In genomic region chr6:121334299-121335104, GRCh38 we compare ENCODE assay signal across 8 cellular contexts. TPM values are rescaled to one million over a fixed set of nuclear protein-coding genes. Genes with fewer than 3 reads are reported as not detected.
DNase-seq lines count a peak whose midpoint lies in the region; TF ChIP-seq lines count a peak whose summit lies in the region.

Gene TBC1D32 (minus strand): TSS chr6:121334480. CDS start chr6:121334430, 50 bp downstream.

- H3K9me3 ChIP-seq in effector memory CD4-positive, alpha-beta T cell (ENCODE audit: control insufficient read depth, low read length): no peaks in the 10 kb centered on the region

- peak within 1 kb of the TSS; percentile 98 for H3K4me3 ChIP-seq in effector memory CD4-positive, alpha-beta T cell (ENCODE audit: insufficient read depth, low read depth, low read length, poor library complexity, severe bottlenecking)

- peak; percentile 85 for DNase-seq in COLO668 (lab: John Stamatoyannopoulos, UW; ENCODE audit: unreplicated experiment)
- peak; percentile 85 for DNase-seq in GM20000 (ENCODE audit: low spot score)
- peak; percentile 73 for DNase-seq in HS-5 (ENCODE audit: low read depth)
- DNase-seq in NK-92 (lab: John Stamatoyannopoulos, UW; ENCODE audit: unreplicated experiment): peak; percentile 53
- DNase-seq in activated CD8-positive, alpha-beta memory T cell treated with anti-CD3 and anti-CD28 coated beads for 24 hours: peak; percentile 94
- DNase-seq in effector memory CD4-positive, alpha-beta T cell: peak; percentile 65 to 79 (median 74)
- DNase-seq in lung microvascular endothelial cell (ENCODE audit: low read depth in 2 of 2): peak; percentile 94 to 95
- DNase-seq in stimulated activated CD4-positive, alpha-beta T cell treated with anti-CD3 and anti-CD28 coated beads, TNF-alpha, amount 100 ng/mL, for 4 hours (ENCODE audit: low read depth in 3 of 3): peak; percentile 72 to 79 (median 77)

- no peaks in the 10 kb centered on the region for H3K27me3 ChIP-seq in effector memory CD4-positive, alpha-beta T cell (replicated peaks; ENCODE audit: control insufficient read depth, insufficient read depth, low read length, poor library complexity, severe bottlenecking)

- peaks cover 3% of the 10 kb centered on the region for H3K4me1 ChIP-seq in effector memory CD4-positive, alpha-beta T cell (ENCODE audit: control insufficient read depth, insufficient read depth, low read length, poor library complexity, severe bottlenecking)

- no peaks in the 10 kb centered on the region for H3K36me3 ChIP-seq in effector memory CD4-positive, alpha-beta T cell (ENCODE audit: control insufficient read depth, insufficient read depth, low read length)

- no peak for TF ChIP-seq CTCF in GM20000 (IDR thresholded peaks at IDR 0.05; ENCODE audit: extremely low read depth, missing control alignments)

- peak within 1 kb of the TSS; percentile 96 for H3K27ac ChIP-seq in effector memory CD4-positive, alpha-beta T cell (ENCODE audit: insufficient read depth, low read length, poor library complexity, severe bottlenecking)

RNA-seq across cellular contexts. Expression of gene TBC1D32, which starts in this region (rescaled TPM):
- 1.7 and 2.4 TPM in 2 replicates for total RNA-seq in lung microvascular endothelial cell

Comparison
In these comparisons a context has a peak if more than half of its experiments do, and no peak if none do; other contexts are left out.
1. Peak in every context shown above with its lines: DNase-seq, H3K4me3 ChIP-seq and H3K27ac ChIP-seq.